In genomic region chr1:23098463-23099170, GRCh38 we compare ENCODE assay signal across 8 cellular contexts.
A peak's percentile ranks its signal among the peaks of the same experiment; 100 is the strongest.
DNase-seq lines count a peak whose midpoint lies in the region; ATAC-seq and TF ChIP-seq lines count a peak whose summit lies in the region.

No MANE protein-coding gene starts in this region.

- peak; percentile 93 for TF ChIP-seq CTCF in GM10266 (IDR thresholded peaks at IDR 0.05; ENCODE audit: control insufficient read depth, insufficient read depth, low read depth, missing control alignments)
- peak; percentile 86 to 97 for TF ChIP-seq CTCF in right atrium auricular region (IDR thresholded peaks at IDR 0.05)
- peak; percentile 95 for TF ChIP-seq CTCF in retinal pigment epithelial cell (conservative IDR thresholded peaks at IDR 0.05; ENCODE audit: low read depth, low read length)

- H3K4me3 Mint-ChIP-seq in T-helper 17 cell, result peak overlapping the region; percentile 53

- DNase-seq in GM10266 (ENCODE audit: extremely low spot score), result peak; percentile 62
- peak; percentile 8 for DNase-seq in NCI-H1436 treated with DMSO at 0.1 percent for 48 hours (lab: John Stamatoyannopoulos, UW)
- DNase-seq in T-helper 17 cell, result peak in 2 of 3 donors; percentile 30 to 38
- peak in 42 of 56 donors; percentile 5 to 82 (median 31) for DNase-seq in amygdala (lab: John Stamatoyannopoulos, UW)
- DNase-seq in right atrium auricular region (ENCODE audit: low spot score), result peak; percentile 74
- no peak for DNase-seq in retinal pigment epithelial cell (ENCODE audit: low read depth)
- no peak for DNase-seq in KG1 (lab: John Stamatoyannopoulos, UW)

- H3K36me3 ChIP-seq in right atrium auricular region, result peaks cover 7% of the 10 kb centered on the region

- ATAC-seq in T-helper 17 cell (peak; percentile 52), GM21528 (IDR thresholded peaks at IDR 0.05; ENCODE audit: low FRiP score, unreplicated experiment) (no peak)

- H3K9me3 ChIP-seq in T-helper 17 cell (ENCODE audit: control insufficient read depth, low read length, poor library complexity, severe bottlenecking), result no peaks in the 10 kb centered on the region
- no peaks in the 10 kb centered on the region for H3K9me3 ChIP-seq in right atrium auricular region

- H3K27ac Mint-ChIP-seq in T-helper 17 cell, result peak overlapping the region; percentile 86

- H3K4me1 ChIP-seq in right atrium auricular region, result peaks cover 2 to 55% of the 10 kb centered on the region in 2 donors

- no peak overlapping the region for H3K4me3 ChIP-seq in right atrium auricular region
- no peak overlapping the region for H3K4me3 ChIP-seq in retinal pigment epithelial cell (ENCODE audit: low read length)

- H3K27ac ChIP-seq in right atrium auricular region, result peak overlapping the region in 1 of 2 donors; percentile 76

- H3K36me3 Mint-ChIP-seq in T-helper 17 cell (ENCODE audit: low read depth), result peaks cover 4% of the 10 kb centered on the region

- peaks cover 50% of the 10 kb centered on the region for H3K4me1 Mint-ChIP-seq in T-helper 17 cell

- H3K27me3 ChIP-seq in right atrium auricular region, result no peaks in the 10 kb centered on the region

- no peaks in the 10 kb centered on the region for H3K27me3 Mint-ChIP-seq in T-helper 17 cell

Comparison
In these comparisons a context has a peak if more than half of its experiments do, and no peak if none do; other contexts are left out.
1. DNase-seq: peak in GM10266 (single experiment), NCI-H1436 treated with DMSO at 0.1 percent for 48 hours (single experiment), T-helper 17 cell (2 of 3), amygdala (42 of 56) and right atrium auricular region (single experiment); none in retinal pigment epithelial cell (single experiment) and KG1 (single experiment).
2. Peak in every context shown above with its lines, with median percentiles within 50 percentile points of each other: CTCF ChIP-seq.